23 cellular contexts compared by ENCODE assay signal in the genomic region with DNA sequence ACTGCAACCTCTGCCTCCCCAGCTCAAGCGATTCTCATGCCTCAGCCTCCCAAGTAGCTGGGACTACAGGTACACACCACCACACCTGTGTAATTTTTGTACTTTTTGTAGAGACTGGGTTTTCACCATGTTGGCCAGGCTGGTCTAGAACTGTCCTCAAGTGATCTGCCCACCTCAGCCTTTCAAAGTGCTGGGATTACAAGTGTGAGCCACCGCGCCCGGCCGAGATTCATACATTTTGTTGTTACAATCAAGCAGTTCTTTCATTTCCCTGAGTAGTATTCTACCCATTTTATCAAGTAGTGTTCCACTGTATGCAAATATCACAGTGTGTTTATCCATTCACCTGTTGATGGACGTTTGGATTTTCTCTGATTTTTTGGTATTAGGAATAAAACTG.
"Had no signal": no experiment of that assay in that cellular context is flagged by ENCODE, and none has a peak within 500 bp of the region (broad histone marks: within the 10 kb centered on the region; RNA-seq: fewer than 3 reads in every experiment).

No MANE protein-coding gene starts in this region.

- H3K4me3 Mint-ChIP-seq: dendritic cell treated with granulocyte-macrophage colony-stimulating factor and Interleukin-4, amounts not matched to agents 40 ng/mL and 50 ng/mL, for 4 days; effector memory CD8-positive, alpha-beta T cell; immature natural killer cell had no signal

- H3K9me3 ChIP-seq: colonic mucosa, esophagus muscularis mucosa, gastroesophageal sphincter, heart left ventricle, left lung, lower lobe of right lung had no signal

- H3K27ac Mint-ChIP-seq: dendritic cell treated with granulocyte-macrophage colony-stimulating factor and Interleukin-4, amounts not matched to agents 40 ng/mL and 50 ng/mL, for 4 days; effector memory CD8-positive, alpha-beta T cell; immature natural killer cell had no signal

- H3K27ac ChIP-seq: colonic mucosa, esophagus muscularis mucosa, foreskin keratinocyte, gastroesophageal sphincter, heart left ventricle, hepatocyte, left lung, lower lobe of right lung had no signal

- H3K4me1 ChIP-seq: colonic mucosa, esophagus muscularis mucosa, foreskin keratinocyte, gastroesophageal sphincter, lower lobe of right lung had no signal

- H3K27me3 ChIP-seq: colonic mucosa, hepatocyte had no signal

- H3K36me3 Mint-ChIP-seq: immature natural killer cell had no signal

- H3K79me2 ChIP-seq: hepatocyte had no signal

- H3K36me3 ChIP-seq: colonic mucosa, esophagus muscularis mucosa, gastroesophageal sphincter, heart left ventricle, left lung, lower lobe of right lung had no signal

- FAIRE-seq: endothelial cell of umbilical vein, frontal cortex, kidney had no signal

- ATAC-seq: effector memory CD8-positive, alpha-beta T cell; foreskin keratinocyte; gastroesophageal sphincter; heart left ventricle; left colon; left lung; left ventricle myocardium superior; lower lobe of right lung had no signal

- H3K4me3 ChIP-seq: colonic mucosa, esophagus muscularis mucosa, gastroesophageal sphincter, heart left ventricle, hepatocyte, left lung, lower lobe of right lung had no signal

- DNase-seq: colonic mucosa; cortex of kidney; effector CD8-positive, alpha-beta T cell; effector memory CD8-positive, alpha-beta T cell; foreskin keratinocyte; heart left ventricle; hypothalamus; immature natural killer cell; islet precursor cell; kidney; kidney glomerular epithelial cell; left colon; left lung; left ventricle myocardium superior; lower lobe of right lung; mesenchymal stem cell; midbrain had no signal

- H3K9me3 Mint-ChIP-seq: dendritic cell treated with granulocyte-macrophage colony-stimulating factor and Interleukin-4, amounts not matched to agents 40 ng/mL and 50 ng/mL, for 4 days; effector memory CD8-positive, alpha-beta T cell; immature natural killer cell had no signal

- H3K4me2 ChIP-seq: hepatocyte had no signal

- H2AFZ ChIP-seq: hepatocyte had no signal

- H3K4me1 Mint-ChIP-seq: immature natural killer cell had no signal
